Comparison of ENCODE assay signal across 14 cellular contexts in the genomic region with DNA sequence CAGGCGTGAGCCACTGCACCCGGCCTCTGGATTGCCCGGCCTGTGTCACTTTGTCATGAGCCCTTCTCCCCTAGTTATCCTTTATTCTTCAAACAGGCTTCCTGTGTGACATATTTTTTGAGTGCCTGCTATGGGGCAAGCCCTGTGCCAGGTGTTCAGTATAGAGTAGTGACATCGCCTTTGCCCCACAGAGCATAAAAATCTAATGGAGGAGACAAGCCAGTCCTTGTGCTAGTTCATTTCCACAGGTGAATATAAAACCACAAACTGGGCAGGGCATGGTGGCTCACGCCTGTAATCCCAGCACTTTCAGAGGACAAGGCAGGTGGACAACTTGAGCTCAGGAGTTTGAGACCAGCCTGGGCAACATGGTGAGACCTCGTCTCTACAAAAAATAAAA. TPM values are rescaled to one million over a fixed set of nuclear protein-coding genes. Genes with fewer than 3 reads are reported as not detected.
A peak's percentile ranks its signal among the peaks of the same experiment; 100 is the strongest.
DNase-seq lines count a peak whose midpoint lies in the region; ATAC-seq and TF ChIP-seq lines count a peak whose summit lies in the region.
"Had no signal": no experiment of that assay in that cellular context is flagged by ENCODE, and none has a peak within 500 bp of the region (broad histone marks: within the 10 kb centered on the region; RNA-seq: fewer than 3 reads in every experiment).

No MANE protein-coding gene starts in this region.

- no peak for DNase-seq in stimulated activated naive CD8-positive, alpha-beta T cell treated with anti-CD3 and anti-CD28 coated beads, Interleukin-15, Interleukin-2, amounts not matched to agents 100 U/mL and 50 U/mL, for 24 hours
- DNase-seq in activated CD4-positive, alpha-beta memory T cell treated with anti-CD3 and anti-CD28 coated beads for 36 hours = no peak
- DNase-seq in memory B cell (ENCODE audit: low spot score in 2 of 2) (no peak), type B pancreatic cell (ENCODE audit: extremely low spot score, unreplicated experiment) (no peak), left cardiac atrium (no peak), DMS114 treated with DMSO at 0.1 percent for 48 hours (lab: John Stamatoyannopoulos, UW; ENCODE audit: unreplicated experiment) (no peak)
- DNase-seq: adrenal gland, AML-193, GOT3, NCI-H82, SHP77 had no signal

- POLR2A ChIA-PET in activated CD4-positive, alpha-beta memory T cell treated with anti-CD3 and anti-CD28 coated beads for 36 hours (lab: Charles Lee) = interaction anchor here (1.8 to 4.0 kb wide), 5 partner anchors 10 to 57 kb away, joined by 8 to 29 read pairs (median 16); no protein-coding TSS in a partner anchor

- no peak for ATAC-seq in stimulated activated naive CD8-positive, alpha-beta T cell treated with anti-CD3 and anti-CD28 coated beads, Interleukin-15, Interleukin-2, amounts not matched to agents 100 U/mL and 50 U/mL, for 24 hours
- ATAC-seq in memory B cell (ENCODE audit: low read depth) (no peak), HG02763 (IDR thresholded peaks at IDR 0.05; ENCODE audit: unreplicated experiment) (no peak), left cardiac atrium (no peak)

- H3K36me3 Mint-ChIP-seq in stimulated activated naive CD8-positive, alpha-beta T cell treated with anti-CD3 and anti-CD28 coated beads, Interleukin-15, Interleukin-2, amounts not matched to agents 100 ng/mL and 50 ng/mL, for 24 hours (ENCODE audit: low read depth) = peaks cover 61% of the 10 kb centered on the region
- peaks cover 47% of the 10 kb centered on the region for H3K36me3 Mint-ChIP-seq in activated CD4-positive, alpha-beta memory T cell treated with anti-CD3 and anti-CD28 coated beads for 36 hours
- H3K36me3 Mint-ChIP-seq in memory B cell (peaks cover 8% of the 10 kb centered on the region), type B pancreatic cell (peaks cover 4% of the 10 kb centered on the region)

- TF ChIP-seq CTCF in type B pancreatic cell (conservative IDR thresholded peaks at IDR 0.05) = no peak

- peaks cover 87% of the 10 kb centered on the region for H3K4me1 Mint-ChIP-seq in stimulated activated naive CD8-positive, alpha-beta T cell treated with anti-CD3 and anti-CD28 coated beads, Interleukin-15, Interleukin-2, amounts not matched to agents 100 ng/mL and 50 ng/mL, for 24 hours (ENCODE audit: low read depth)
- peaks cover 74% of the 10 kb centered on the region for H3K4me1 Mint-ChIP-seq in activated CD4-positive, alpha-beta memory T cell treated with anti-CD3 and anti-CD28 coated beads for 36 hours (ENCODE audit: low read depth)
- H3K4me1 Mint-ChIP-seq in memory B cell (peaks cover 11% of the 10 kb centered on the region), type B pancreatic cell (ENCODE audit: unreplicated experiment) (peaks cover 47% of the 10 kb centered on the region)

- peak overlapping the region; percentile 74 for H3K4me3 Mint-ChIP-seq in stimulated activated naive CD8-positive, alpha-beta T cell treated with anti-CD3 and anti-CD28 coated beads, Interleukin-15, Interleukin-2, amounts not matched to agents 100 ng/mL and 50 ng/mL, for 24 hours
- no peak overlapping the region for H3K4me3 Mint-ChIP-seq in activated CD4-positive, alpha-beta memory T cell treated with anti-CD3 and anti-CD28 coated beads for 36 hours
- H3K4me3 Mint-ChIP-seq in memory B cell (no peak overlapping the region), type B pancreatic cell (no peak overlapping the region)

- H3K27ac Mint-ChIP-seq in stimulated activated naive CD8-positive, alpha-beta T cell treated with anti-CD3 and anti-CD28 coated beads, Interleukin-15, Interleukin-2, amounts not matched to agents 100 ng/mL and 50 ng/mL, for 24 hours = peak overlapping the region; percentile 98
- peak overlapping the region; percentile 88 for H3K27ac Mint-ChIP-seq in activated CD4-positive, alpha-beta memory T cell treated with anti-CD3 and anti-CD28 coated beads for 36 hours
- H3K27ac Mint-ChIP-seq in memory B cell (peak overlapping the region; percentile 28), type B pancreatic cell (peak overlapping the region; percentile 90)

- intact Hi-C loops in activated CD4-positive, alpha-beta memory T cell treated with anti-CD3 and anti-CD28 coated beads for 36 hours (cut with micrococcal nuclease) = loop anchor here (2.0 to 5.0 kb wide), 2 partner anchors 57 to 150 kb away; no protein-coding TSS in a partner anchor
- intact Hi-C loops in left cardiac atrium (cut with DNase I) = no loop called here

- no peaks in the 10 kb centered on the region for H3K27me3 Mint-ChIP-seq in stimulated activated naive CD8-positive, alpha-beta T cell treated with anti-CD3 and anti-CD28 coated beads, Interleukin-15, Interleukin-2, amounts not matched to agents 100 ng/mL and 50 ng/mL, for 24 hours
- no peaks in the 10 kb centered on the region for H3K27me3 Mint-ChIP-seq in activated CD4-positive, alpha-beta memory T cell treated with anti-CD3 and anti-CD28 coated beads for 36 hours
- no peaks in the 10 kb centered on the region for H3K27me3 Mint-ChIP-seq in memory B cell
- H3K27me3 Mint-ChIP-seq in type B pancreatic cell = no peaks in the 10 kb centered on the region
- H3K27me3 Mint-ChIP-seq: IgD-negative memory B cell had no signal

- CTCF ChIA-PET in activated CD4-positive, alpha-beta memory T cell treated with anti-CD3 and anti-CD28 coated beads for 36 hours (lab: Charles Lee) = interaction anchor here (0.8 to 5.1 kb wide), 8 partner anchors 10 to 58 kb away, joined by 3 to 52 read pairs (median 20); no protein-coding TSS in a partner anchor

- no peaks in the 10 kb centered on the region for H3K9me3 Mint-ChIP-seq in stimulated activated naive CD8-positive, alpha-beta T cell treated with anti-CD3 and anti-CD28 coated beads, Interleukin-15, Interleukin-2, amounts not matched to agents 100 ng/mL and 50 ng/mL, for 24 hours
- no peaks in the 10 kb centered on the region for H3K9me3 Mint-ChIP-seq in activated CD4-positive, alpha-beta memory T cell treated with anti-CD3 and anti-CD28 coated beads for 36 hours
- no peaks in the 10 kb centered on the region for H3K9me3 Mint-ChIP-seq in memory B cell
- H3K9me3 Mint-ChIP-seq in type B pancreatic cell = no peaks in the 10 kb centered on the region
- H3K9me3 Mint-ChIP-seq: IgD-negative memory B cell had no signal

RNA-seq across cellular contexts. Expression of gene BBC3, which starts 43.2 kb away (rescaled TPM):
- 10 to 100 TPM; 13.8 to 14.6 TPM for total RNA-seq in activated CD4-positive, alpha-beta memory T cell treated with anti-CD3 and anti-CD28 coated beads for 36 hours
- total RNA-seq in type B pancreatic cell (ENCODE audit: low replicate concordance) (14.8 and 36.2 TPM in 2 replicates), left cardiac atrium (1 to 10 TPM; 2.9 to 4.1 TPM)

RNA-seq across cellular contexts. Expression of gene SAE1, which starts 57.2 kb away (rescaled TPM):
- 100 to 1,000 TPM; 154 to 157 TPM for total RNA-seq in activated CD4-positive, alpha-beta memory T cell treated with anti-CD3 and anti-CD28 coated beads for 36 hours
- total RNA-seq in type B pancreatic cell (ENCODE audit: low replicate concordance) = 102 and 155 TPM in 2 replicates
- 10 to 100 TPM; 50.1 to 54.7 TPM for total RNA-seq in left cardiac atrium

Comparison
In these comparisons a context has a peak if more than half of its experiments do, and no peak if none do; other contexts are left out.
1. H3K27ac Mint-ChIP-seq: peak in every context shown above with its lines; median percentile 98 in stimulated activated naive CD8-positive, alpha-beta T cell treated with anti-CD3 and anti-CD28 coated beads, Interleukin-15, Interleukin-2, amounts not matched to agents 100 ng/mL and 50 ng/mL, for 24 hours; 90 in type B pancreatic cell; 88 in activated CD4-positive, alpha-beta memory T cell treated with anti-CD3 and anti-CD28 coated beads for 36 hours; 28 in memory B cell.